ENCODE assay signal across 10 cellular contexts in the genomic region with DNA sequence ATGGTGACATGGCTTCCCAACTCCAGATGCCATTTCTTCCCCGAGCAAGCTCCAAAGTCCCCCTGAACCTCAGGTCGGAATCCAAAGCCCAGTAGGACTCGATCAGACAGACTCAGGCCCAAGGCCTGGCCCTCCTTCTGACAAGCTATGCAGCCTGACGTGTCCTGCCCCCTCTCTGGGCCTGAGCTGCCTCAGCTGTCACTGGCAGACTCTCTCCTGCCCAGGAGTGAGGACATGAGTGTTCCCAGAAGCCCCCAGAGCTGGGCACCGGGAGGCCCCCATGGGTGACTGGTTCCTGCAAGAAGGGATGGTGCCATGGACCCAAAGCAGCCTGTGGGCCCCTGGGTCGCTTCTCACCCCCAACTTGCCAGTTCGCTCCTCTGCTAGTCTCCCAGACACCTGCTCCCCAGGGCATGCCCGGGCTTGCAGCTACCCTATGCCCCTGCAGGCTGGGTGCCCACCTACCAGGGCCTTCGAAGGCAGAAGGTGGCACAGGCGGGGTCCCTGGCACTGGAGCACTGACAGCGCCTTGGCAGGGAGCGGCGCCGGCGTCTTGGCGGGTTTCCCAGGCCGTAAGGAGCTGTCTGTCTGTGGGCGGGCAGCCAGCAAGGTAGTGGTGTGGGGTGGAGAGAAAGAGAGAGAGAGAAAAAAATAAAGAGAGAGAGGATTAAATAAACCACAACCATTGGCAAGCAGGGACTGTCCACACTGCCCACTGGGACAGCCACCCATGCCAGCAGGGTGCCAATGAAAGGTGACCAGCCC. TPM values are rescaled to one million over a fixed set of nuclear protein-coding genes. Genes with fewer than 3 reads are reported as not detected.
DNase-seq lines count a peak whose midpoint lies in the region; ATAC-seq, FAIRE-seq and TF ChIP-seq lines count a peak whose summit lies in the region.
"Had no signal": no experiment of that assay in that cellular context is flagged by ENCODE, and none has a peak within 500 bp of the region (broad histone marks: within the 10 kb centered on the region; RNA-seq: fewer than 3 reads in every experiment).

No MANE protein-coding gene starts in this region.

- intact Hi-C loops in adrenal gland (cut with DNase I) (no loop called here), lower lobe of right lung (cut with DNase I) (no loop called here)

- no peak for TF ChIP-seq RAD21 in A549 (conservative IDR thresholded peaks at IDR 0.05 in 1 of 2, IDR thresholded peaks at IDR 0.05 in 1 of 2)

- H3K4me1 ChIP-seq in A549 (peaks cover 55% of the 10 kb centered on the region), adrenal gland (replicated peaks in 1 of 2) (peaks cover 25 to 42% of the 10 kb centered on the region in 2 donors), lower lobe of right lung (peaks cover 68% of the 10 kb centered on the region)

- H3K27ac ChIP-seq in A549 (peak overlapping the region; percentile 73 to 93), adrenal gland (no peak overlapping the region), lower lobe of right lung (no peak overlapping the region)

- POLR2A ChIA-PET in A549 (lab: Yijun Ruan, JAX), result no interaction called here

- H3K4me3 ChIP-seq in A549 (no peak overlapping the region), adrenal gland (no peak overlapping the region), lower lobe of right lung (no peak overlapping the region)

- no peak for TF ChIP-seq CTCF in A549 (IDR thresholded peaks at IDR 0.05)
- no peak for TF ChIP-seq CTCF in adrenal gland (IDR thresholded peaks at IDR 0.05)
- no peak for TF ChIP-seq CTCF in lower lobe of right lung (IDR thresholded peaks at IDR 0.05)

- DNase-seq in A549 (ENCODE audit: low read depth in 1 of 2, low spot score in 1 of 2), result no peak
- DNase-seq in NCI-H1092 treated with DMSO at 0.1 percent for 48 hours (lab: John Stamatoyannopoulos, UW), result peak; percentile 44
- peak; percentile 59 to 78 (median 75) for DNase-seq in adrenal gland
- peak; percentile 78 for DNase-seq in lower lobe of right lung
- DNase-seq in Kasumi-1 (lab: John Stamatoyannopoulos, UW), result no peak
- DNase-seq: activated CD4-positive, alpha-beta T cell treated with anti-CD3 and anti-CD28 coated beads, Interleukin-2, amount 10 ng/mL, durations not matched to agents 24 days and 14 days; stimulated activated naive CD8-positive, alpha-beta T cell treated with anti-CD3 and anti-CD28 coated beads, Interleukin-15, Interleukin-2, amounts not matched to agents 100 U/mL and 50 U/mL, for 24 hours had no signal

- ATAC-seq in A549 (no peak), lower lobe of right lung (peak; percentile 2 to 29), GM19467 (IDR thresholded peaks at IDR 0.05; ENCODE audit: unreplicated experiment) (no peak), HG02623 (IDR thresholded peaks at IDR 0.05; ENCODE audit: unreplicated experiment) (no peak), GM19035 (IDR thresholded peaks at IDR 0.05; ENCODE audit: unreplicated experiment) (no peak)
- ATAC-seq: stimulated activated naive CD8-positive, alpha-beta T cell treated with anti-CD3 and anti-CD28 coated beads, Interleukin-15, Interleukin-2, amounts not matched to agents 100 U/mL and 50 U/mL, for 24 hours had no signal

- no peak for FAIRE-seq in A549 (lab: Jason Lieb, UNC)

- H3K36me3 ChIP-seq in adrenal gland (replicated peaks in 1 of 2) (no peaks in the 10 kb centered on the region), lower lobe of right lung (no peaks in the 10 kb centered on the region)

- no peak for TF ChIP-seq POLR2A in A549 (IDR thresholded peaks at IDR 0.05; ENCODE audit: low read length)
- no peak for TF ChIP-seq POLR2A in adrenal gland (IDR thresholded peaks at IDR 0.05)

- 37% methylated on average over 9 of the region's 18 CpGs for WGBS in A549 (ENCODE audit: missing lambda C conversion rate)
- WGBS in adrenal gland, 4 donors, result 50 to 62% (median 55%) methylated on average over 16 to 18 of the region's 18 CpGs

- H3K9me3 ChIP-seq in A549 (no peaks in the 10 kb centered on the region), adrenal gland (replicated peaks in 1 of 3) (no peaks in the 10 kb centered on the region), lower lobe of right lung (no peaks in the 10 kb centered on the region)

- H3K4me2 ChIP-seq in A549, result peak overlapping the region; percentile 76

- no peaks in the 10 kb centered on the region for H3K27me3 ChIP-seq in adrenal gland
- no peaks in the 10 kb centered on the region for H3K27me3 ChIP-seq in lower lobe of right lung (ENCODE audit: low read depth)

- CTCF ChIA-PET in A549 (lab: Yijun Ruan, JAX), result interaction anchor here (1.5 to 5.2 kb wide), 6 partner anchors 12 to 50 kb away, joined by 3 to 45 read pairs (median 4); no protein-coding TSS in a partner anchor

- no peak for TF ChIP-seq EP300 in A549 (IDR thresholded peaks at IDR 0.05)

TF ChIP-seq in A549, 52 proteins besides CTCF, POLR2A, EP300 and RAD21:
- TF ChIP-seq, protein P1, sequence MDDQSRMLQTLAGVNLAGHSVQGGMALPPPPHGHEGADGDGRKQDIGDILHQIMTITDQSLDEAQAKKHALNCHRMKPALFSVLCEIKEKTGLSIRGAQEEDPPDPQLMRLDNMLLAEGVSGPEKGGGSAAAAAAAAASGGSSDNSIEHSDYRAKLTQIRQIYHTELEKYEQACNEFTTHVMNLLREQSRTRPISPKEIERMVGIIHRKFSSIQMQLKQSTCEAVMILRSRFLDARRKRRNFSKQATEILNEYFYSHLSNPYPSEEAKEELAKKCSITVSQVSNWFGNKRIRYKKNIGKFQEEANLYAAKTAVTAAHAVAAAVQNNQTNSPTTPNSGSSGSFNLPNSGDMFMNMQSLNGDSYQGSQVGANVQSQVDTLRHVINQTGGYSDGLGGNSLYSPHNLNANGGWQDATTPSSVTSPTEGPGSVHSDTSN (IDR thresholded peaks at IDR 0.05), result no peak
- no peak for TF ChIP-seq JUNB (IDR thresholded peaks at IDR 0.05)
- TF ChIP-seq, protein P2, sequence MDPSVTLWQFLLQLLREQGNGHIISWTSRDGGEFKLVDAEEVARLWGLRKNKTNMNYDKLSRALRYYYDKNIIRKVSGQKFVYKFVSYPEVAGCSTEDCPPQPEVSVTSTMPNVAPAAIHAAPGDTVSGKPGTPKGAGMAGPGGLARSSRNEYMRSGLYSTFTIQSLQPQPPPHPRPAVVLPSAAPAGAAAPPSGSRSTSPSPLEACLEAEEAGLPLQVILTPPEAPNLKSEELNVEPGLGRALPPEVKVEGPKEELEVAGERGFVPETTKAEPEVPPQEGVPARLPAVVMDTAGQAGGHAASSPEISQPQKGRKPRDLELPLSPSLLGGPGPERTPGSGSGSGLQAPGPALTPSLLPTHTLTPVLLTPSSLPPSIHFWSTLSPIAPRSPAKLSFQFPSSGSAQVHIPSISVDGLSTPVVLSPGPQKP (IDR thresholded peaks at IDR 0.05; ENCODE audit: low read depth, low read length), result no peak
- TF ChIP-seq SREBF2 (IDR thresholded peaks at IDR 0.05), result no peak

RNA-seq across cellular contexts. Expression of a gene that starts 2.3 kb away (rescaled TPM):
- 1.2 and 1.6 TPM in 2 replicates for polyA plus RNA-seq in A549 (2011; rRNA removed)
- polyA plus RNA-seq in A549 (2012; cell fraction: cytosol; rRNA removed), result 6.4 and 8.2 TPM in 2 replicates
- polyA plus RNA-seq in A549 (2012; cell fraction: nucleus; rRNA removed), result 13.2 and 16.8 TPM in 2 replicates
- 2.8 to 8.2 TPM (median 3.2 TPM) in 3 replicates for polyA plus RNA-seq in A549 (2017; fragmentation: RNase III; extraction: RNeasy Plus Mini Kit Qiagen cat#74134 plus additional on column Dnase treatment)
- 0.54 TPM in 1 of 2 replicates, not detected in the other for polyA minus RNA-seq in A549 (2011; rRNA and poly(A)+ RNA removed)
- total RNA-seq in adrenal gland, result not detected
- polyA plus RNA-seq in adrenal gland, result under 1 TPM in 1 of 3 donors, not detected in 2; 0.07 TPM
- total RNA-seq in lower lobe of right lung, result 2.1 TPM
- total RNA-seq: activated CD4-positive, alpha-beta T cell treated with anti-CD3 and anti-CD28 coated beads, Interleukin-2, amount 10 ng/mL, durations not matched to agents 24 days and 14 days had no signal

Comparison
In these comparisons a context has a peak if more than half of its experiments do, and no peak if none do; other contexts are left out.
1. ATAC-seq: peak in lower lobe of right lung (2 of 2); none in A549 (0 of 2), GM19467 (single experiment), HG02623 (single experiment) and GM19035 (single experiment).
2. DNase-seq: peak in NCI-H1092 treated with DMSO at 0.1 percent for 48 hours (single experiment), adrenal gland (7 of 7) and lower lobe of right lung (single experiment); none in A549 (0 of 2) and Kasumi-1 (0 of 2).
3. H3K27ac ChIP-seq: peak in A549 (2 of 2); none in adrenal gland (0 of 5) and lower lobe of right lung (single experiment).